ENCODE assay signal across 8 cellular contexts in the genomic region with DNA sequence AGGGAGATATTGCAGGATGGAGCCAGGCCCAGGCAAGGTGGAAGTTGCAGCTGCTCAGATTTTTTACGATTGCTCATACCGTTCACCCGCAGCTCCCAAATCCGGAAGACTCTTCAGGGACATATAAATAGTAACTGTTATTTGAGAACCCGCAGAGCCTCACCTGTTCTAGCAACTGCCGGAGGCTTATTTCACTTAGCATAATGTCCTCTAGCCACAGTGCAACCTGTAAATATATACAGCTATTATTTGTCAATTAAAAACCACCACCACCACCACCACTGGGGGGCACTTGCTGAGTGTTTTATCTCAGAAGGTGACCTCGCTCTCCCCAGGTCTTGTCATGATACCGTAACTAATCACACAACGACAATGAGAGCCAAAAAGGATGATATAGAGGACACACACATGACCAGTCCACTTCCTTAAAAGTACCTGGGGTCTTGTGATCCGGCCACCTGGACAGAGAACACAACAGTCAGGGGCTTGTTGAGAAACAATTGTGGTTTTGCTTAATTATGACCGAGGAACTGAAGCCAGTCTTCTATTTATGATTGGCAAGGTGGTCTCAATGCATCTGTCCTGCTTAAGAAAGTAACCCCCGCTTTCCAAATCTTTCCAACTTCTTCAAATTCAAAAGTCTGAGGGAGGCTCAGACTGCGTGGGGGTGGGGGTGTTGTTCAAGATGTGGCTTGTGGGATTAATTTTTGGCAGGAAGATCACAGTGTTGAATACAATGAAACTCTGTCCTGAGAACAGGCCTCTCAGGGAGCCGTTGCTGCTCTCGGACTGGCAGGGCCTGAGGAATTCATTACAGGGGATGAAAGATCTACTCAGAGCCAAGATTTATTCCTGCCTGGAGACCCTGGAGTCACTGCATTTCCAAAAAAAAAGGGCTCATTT.
DNase-seq lines count a peak whose midpoint lies in the region; ATAC-seq lines count a peak whose summit lies in the region.

No MANE protein-coding gene starts in this region.

- DNase-seq in D341Med (ENCODE audit: low spot score) (peak; percentile 76), NK-92 (lab: John Stamatoyannopoulos, UW; ENCODE audit: unreplicated experiment) (peak; percentile 10), nucleus accumbens (lab: John Stamatoyannopoulos, UW) (peak in 54 of 56 donors; percentile 25 to 88 (median 62)), ureter (ENCODE audit: low spot score) (peak; percentile 60)
- DNase-seq in activated CD8-positive, alpha-beta memory T cell treated with anti-CD3 and anti-CD28 coated beads, Interleukin-2, amount 50 U/mL, for 4 hours, result peak; percentile 77

- ATAC-seq in HG02884 (IDR thresholded peaks at IDR 0.05; ENCODE audit: unreplicated experiment), result peak; percentile 73
- peak; percentile 76 for ATAC-seq in esophagus mucosa
- no peak for ATAC-seq in HG03378 (IDR thresholded peaks at IDR 0.05; ENCODE audit: unreplicated experiment)

Comparison
In these comparisons a context has a peak if more than half of its experiments do, and no peak if none do; other contexts are left out.
1. DNase-seq: peak in every context shown above with its lines; median percentile 77 in activated CD8-positive, alpha-beta memory T cell treated with anti-CD3 and anti-CD28 coated beads, Interleukin-2, amount 50 U/mL, for 4 hours; 76 in D341Med; 62 in nucleus accumbens; 60 in ureter; 10 in NK-92.